In genomic region chr13:106145997-106146864, GRCh38 we compare ENCODE assay signal across 1 cellular context.
TF ChIP-seq lines count a peak whose summit lies in the region.

No MANE protein-coding gene starts in this region.

TF ChIP-seq in H1, 55 proteins besides CTCF, POLR2A, EP300 and RAD21:
- TF ChIP-seq CHD7 (IDR thresholded peaks at IDR 0.05; ENCODE audit: insufficient replicate concordance, low read length), result no peak
- TF ChIP-seq E2F6 (IDR thresholded peaks at IDR 0.05), result no peak
- no peak for TF ChIP-seq TAF7 (optimal IDR thresholded peaks at IDR 0.05; ENCODE audit: borderline replicate concordance, low read depth, low read length)
